ENCODE assay signal across 23 cellular contexts in genomic region chr1:230148768-230149469, GRCh38.
DNase-seq lines count a peak whose midpoint lies in the region; ATAC-seq and TF ChIP-seq lines count a peak whose summit lies in the region.
"Had no signal": no experiment of that assay in that cellular context is flagged by ENCODE, and none has a peak within 500 bp of the region (broad histone marks: within the 10 kb centered on the region; RNA-seq: fewer than 3 reads in every experiment).

No MANE protein-coding gene starts in this region.

- H3K27ac Mint-ChIP-seq in stimulated activated naive CD8-positive, alpha-beta T cell treated with anti-CD3 and anti-CD28 coated beads, Interleukin-15, Interleukin-2, amounts not matched to agents 100 ng/mL and 50 ng/mL, for 24 hours = peak overlapping the region; percentile 75

- no peaks in the 10 kb centered on the region for H3K27me3 Mint-ChIP-seq in stimulated activated naive CD8-positive, alpha-beta T cell treated with anti-CD3 and anti-CD28 coated beads, Interleukin-15, Interleukin-2, amounts not matched to agents 100 ng/mL and 50 ng/mL, for 24 hours
- H3K27me3 Mint-ChIP-seq: CD4-positive, alpha-beta memory T cell; dendritic cell treated with granulocyte-macrophage colony-stimulating factor and Interleukin-4, amounts not matched to agents 40 ng/mL and 50 ng/mL, for 4 days had no signal

- H3K4me3 Mint-ChIP-seq in stimulated activated naive CD8-positive, alpha-beta T cell treated with anti-CD3 and anti-CD28 coated beads, Interleukin-15, Interleukin-2, amounts not matched to agents 100 ng/mL and 50 ng/mL, for 24 hours = no peak overlapping the region
- H3K4me3 Mint-ChIP-seq: CD4-positive, alpha-beta memory T cell; dendritic cell treated with granulocyte-macrophage colony-stimulating factor and Interleukin-4, amounts not matched to agents 40 ng/mL and 50 ng/mL, for 4 days had no signal

- ATAC-seq in stimulated activated naive CD8-positive, alpha-beta T cell treated with anti-CD3 and anti-CD28 coated beads, Interleukin-15, Interleukin-2, amounts not matched to agents 100 U/mL and 50 U/mL, for 24 hours = no peak
- ATAC-seq in left colon = peak; percentile 57

- no peak for TF ChIP-seq CTCF in NB4 (IDR thresholded peaks at IDR 0.05; ENCODE audit: low read depth, low read length)

- DNase-seq in stimulated activated naive CD8-positive, alpha-beta T cell treated with anti-CD3 and anti-CD28 coated beads, Interleukin-15, Interleukin-2, amounts not matched to agents 100 U/mL and 50 U/mL, for 24 hours = no peak
- DNase-seq in NB4 (ENCODE audit: low read depth) = peak; percentile 28
- DNase-seq in left colon = no peak
- DNase-seq in HT-29 (ENCODE audit: low spot score) = no peak
- DNase-seq in NCI-H1436 treated with DMSO at 0.1 percent for 48 hours (lab: John Stamatoyannopoulos, UW) = no peak
- DNase-seq in activated effector memory CD4-positive, alpha-beta T cell treated with Interleukin-2 at 50 U/mL for 16 hours = no peak
- DNase-seq: activated CD8-positive, alpha-beta memory T cell treated with anti-CD3 and anti-CD28 coated beads, Interleukin-2, amount 50 U/mL, for 48 hours; activated gamma-delta T cell treated with Interleukin-2 at 50 U/mL for 16 hours; anterior cingulate cortex; CD4-positive, alpha-beta memory T cell; DMS153; GDM1; kidney; NCI-H146; NCI-H510A; NK-92 treated with Interleukin-12 subunit alpha and Interleukin-12 subunit beta, amount 100 ng/mL, for 24 hours; ovary; RPMI8226; substantia nigra had no signal

- intact Hi-C loops in left colon (cut with DNase I, micrococcal nuclease) = no loop called here

- peaks cover 71% of the 10 kb centered on the region for H3K4me1 Mint-ChIP-seq in stimulated activated naive CD8-positive, alpha-beta T cell treated with anti-CD3 and anti-CD28 coated beads, Interleukin-15, Interleukin-2, amounts not matched to agents 100 ng/mL and 50 ng/mL, for 24 hours (ENCODE audit: low read depth)

- H3K36me3 Mint-ChIP-seq in stimulated activated naive CD8-positive, alpha-beta T cell treated with anti-CD3 and anti-CD28 coated beads, Interleukin-15, Interleukin-2, amounts not matched to agents 100 ng/mL and 50 ng/mL, for 24 hours (ENCODE audit: low read depth) = peaks cover 4% of the 10 kb centered on the region

- no peaks in the 10 kb centered on the region for H3K9me3 Mint-ChIP-seq in stimulated activated naive CD8-positive, alpha-beta T cell treated with anti-CD3 and anti-CD28 coated beads, Interleukin-15, Interleukin-2, amounts not matched to agents 100 ng/mL and 50 ng/mL, for 24 hours
- H3K9me3 Mint-ChIP-seq: CD4-positive, alpha-beta memory T cell; dendritic cell treated with granulocyte-macrophage colony-stimulating factor and Interleukin-4, amounts not matched to agents 40 ng/mL and 50 ng/mL, for 4 days had no signal

- no peak overlapping the region for H3K4me3 ChIP-seq in NB4 (ENCODE audit: low read depth, low read length)
- H3K4me3 ChIP-seq: ovary, right atrium auricular region, SK-N-MC had no signal

- no peak for TF ChIP-seq POLR2A in NB4 (IDR thresholded peaks at IDR 0.05; ENCODE audit: extremely low read depth, insufficient read length)
